8 cellular contexts compared by ENCODE assay signal in the genomic region with DNA sequence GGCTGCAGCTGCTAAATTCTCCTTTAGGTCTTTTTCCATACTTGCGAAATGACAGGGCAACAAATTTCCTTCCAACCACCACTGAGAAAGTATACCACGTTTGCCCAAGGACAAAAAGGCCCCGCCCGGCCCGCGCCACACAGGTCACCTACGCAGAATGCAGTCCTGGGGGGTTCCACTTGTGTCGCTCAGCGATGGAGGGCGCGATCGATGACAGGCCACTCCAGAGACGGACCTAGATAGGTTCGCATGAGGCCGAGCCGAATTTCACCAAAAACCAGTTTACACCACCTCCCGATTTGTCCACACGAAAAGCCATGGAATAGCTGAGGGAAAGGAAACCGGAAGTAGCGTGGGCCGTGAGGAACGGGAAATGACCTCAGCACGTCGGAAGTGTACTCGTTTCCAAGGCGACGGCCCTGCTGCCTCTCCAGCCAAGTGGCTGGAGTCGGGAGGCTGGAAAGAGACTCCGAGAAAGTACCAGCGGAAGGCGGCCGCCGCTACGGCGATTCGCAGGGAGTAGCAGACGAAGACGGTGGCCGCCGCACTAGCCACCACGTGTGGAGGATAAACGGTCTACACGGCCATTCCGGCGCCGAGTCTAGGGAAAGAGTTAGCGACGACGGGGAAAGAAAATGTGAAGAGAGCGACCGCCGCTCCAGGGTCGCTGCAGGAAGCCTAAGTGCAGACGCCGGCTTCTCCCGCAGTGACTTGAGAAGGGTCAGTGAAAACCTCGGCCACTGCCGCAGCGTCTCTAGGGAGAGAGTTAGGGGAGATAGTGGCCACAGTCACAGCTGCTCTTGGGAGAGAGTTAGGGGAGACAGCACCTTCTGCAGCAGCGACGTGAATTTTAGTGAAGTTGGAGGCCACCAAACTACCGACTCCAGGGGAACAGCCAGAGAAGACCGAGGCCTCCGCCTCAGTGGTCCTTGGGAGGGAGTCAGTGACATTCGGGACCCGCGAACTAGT. TPM values are rescaled to one million over a fixed set of nuclear protein-coding genes. Genes with fewer than 3 reads are reported as not detected.
DNase-seq lines count a peak whose midpoint lies in the region; FAIRE-seq and TF ChIP-seq lines count a peak whose summit lies in the region.

TSS of gene ANKRD42 (plus strand) at position 398 of the 969 bp plus-strand sequence. CDS start 959 bp downstream, outside the sequence.

- H3K27me3 ChIP-seq in Loucy (ENCODE audit: insufficient read depth, low read length, poor library complexity, severe bottlenecking) (no peaks in the 10 kb centered on the region), stomach smooth muscle (ENCODE audit: control insufficient read depth in 1 of 2, insufficient read depth in 2 of 2, low read length in 2 of 2) (no peaks in the 10 kb centered on the region)

- H3K27ac ChIP-seq in stomach smooth muscle (ENCODE audit: low read length): peak within 1 kb of the TSS; percentile 90

- H3K36me3 Mint-ChIP-seq in neural crest cell (ENCODE audit: low read depth): peaks cover 2% of the 10 kb centered on the region

- H3K4me1 ChIP-seq in Loucy (ENCODE audit: insufficient read depth, low read length, poor library complexity, severe bottlenecking) (peaks cover 23% of the 10 kb centered on the region), stomach smooth muscle (ENCODE audit: control insufficient read depth, insufficient read depth, low read length) (peaks cover 13% of the 10 kb centered on the region)

- peak within 1 kb of the TSS; percentile 100 for H3K4me2 ChIP-seq in Loucy (ENCODE audit: low read depth, low read length, poor library complexity, severe bottlenecking)

- no peaks in the 10 kb centered on the region for H3K27me3 Mint-ChIP-seq in neural crest cell (ENCODE audit: low read depth)

- H3K4me3 Mint-ChIP-seq in neural crest cell: peak within 1 kb of the TSS; percentile 95

- TF ChIP-seq POLR2A in H54 (IDR thresholded peaks at IDR 0.05; ENCODE audit: low read depth, low read length): peak; percentile 47
- TF ChIP-seq POLR2A in Raji (IDR thresholded peaks at IDR 0.05; ENCODE audit: insufficient read depth, low read depth, low read length): peak; percentile 82

- H2AFZ ChIP-seq in Loucy (ENCODE audit: low read length): peak within 1 kb of the TSS; percentile 97

- peak within 1 kb of the TSS; percentile 100 for H3K4me3 ChIP-seq in Loucy (ENCODE audit: low read length, poor library complexity, severe bottlenecking)
- H3K4me3 ChIP-seq in foreskin fibroblast (ENCODE audit: low read depth in 1 of 2, low read length in 2 of 2): peak within 1 kb of the TSS; percentile 94 to 99
- peak within 1 kb of the TSS; percentile 96 to 99 for H3K4me3 ChIP-seq in stomach smooth muscle (ENCODE audit: low read length in 2 of 2)

- peak; percentile 80 for FAIRE-seq in H54 (lab: Jason Lieb, UNC)

- H3F3A ChIP-seq in Loucy (ENCODE audit: low read depth): no peaks in the 10 kb centered on the region

- H3K9me3 ChIP-seq in Loucy (ENCODE audit: insufficient read depth, low read depth, low read length): no peaks in the 10 kb centered on the region
- H3K9me3 ChIP-seq in stomach smooth muscle (ENCODE audit: control insufficient read depth in 2 of 2, low read length in 2 of 2): no peaks in the 10 kb centered on the region

- H4K20me1 ChIP-seq in Loucy (ENCODE audit: insufficient read depth, low read length, poor library complexity, severe bottlenecking): no peaks in the 10 kb centered on the region

- peaks cover 21% of the 10 kb centered on the region for H3K79me2 ChIP-seq in Loucy (ENCODE audit: insufficient read depth, low read length)

- DNase-seq in ELF-1 (ENCODE audit: low read depth, low spot score) (peak; percentile 97), H54 (ENCODE audit: insufficient read length, low spot score) (peak; percentile 95), activated gamma-delta T cell (lab: John Stamatoyannopoulos, UW) (peak; percentile 55), foreskin fibroblast (peak; percentile 93 to 98), neural crest cell (ENCODE audit: low read depth, low spot score) (peak; percentile 77)

- peak within 1 kb of the TSS; percentile 96 for H3K27ac Mint-ChIP-seq in neural crest cell (ENCODE audit: unreplicated experiment)

- peak within 1 kb of the TSS; percentile 92 for H3K9ac ChIP-seq in Loucy (ENCODE audit: low read depth, low read length, poor library complexity, severe bottlenecking)
- peak within 1 kb of the TSS; percentile 96 to 99 for H3K9ac ChIP-seq in stomach smooth muscle (ENCODE audit: low read length in 2 of 2)

- peaks cover 44% of the 10 kb centered on the region for H3K4me1 Mint-ChIP-seq in neural crest cell

- H3K9me3 Mint-ChIP-seq in neural crest cell: no peaks in the 10 kb centered on the region

- H3K36me3 ChIP-seq in Loucy (ENCODE audit: insufficient read depth, low read length): peaks cover 5% of the 10 kb centered on the region; the same call in 1 of the 2 replicates
- H3K36me3 ChIP-seq in stomach smooth muscle (ENCODE audit: control insufficient read depth in 2 of 2, insufficient read depth in 2 of 2, low read length in 2 of 2): peaks cover 15 to 16% of the 10 kb centered on the region in 2 donors

- H3K9me2 ChIP-seq in Loucy (replicated peaks; ENCODE audit: low read depth, low read length): no peaks in the 10 kb centered on the region

- TF ChIP-seq CTCF in Loucy (conservative IDR thresholded peaks at IDR 0.05; ENCODE audit: low read length) (peak; percentile 24; the same call in 1 of the 2 replicates), foreskin fibroblast (IDR thresholded peaks at IDR 0.05; ENCODE audit: low read depth, low read length) (no peak), neural crest cell (conservative IDR thresholded peaks at IDR 0.05) (no peak)

RNA-seq across cellular contexts. Expression of gene ANKRD42, which starts in this region (rescaled TPM):
- total RNA-seq in neural crest cell: 7.8 and 7.9 TPM in 2 replicates

Comparison
In these comparisons a context has a peak if more than half of its experiments do, and no peak if none do; other contexts are left out.
1. Peak in every context shown above with its lines: DNase-seq, H3K4me3 ChIP-seq and H3K27ac ChIP-seq.